1 cellular context compared by ENCODE assay signal in the genomic region with DNA sequence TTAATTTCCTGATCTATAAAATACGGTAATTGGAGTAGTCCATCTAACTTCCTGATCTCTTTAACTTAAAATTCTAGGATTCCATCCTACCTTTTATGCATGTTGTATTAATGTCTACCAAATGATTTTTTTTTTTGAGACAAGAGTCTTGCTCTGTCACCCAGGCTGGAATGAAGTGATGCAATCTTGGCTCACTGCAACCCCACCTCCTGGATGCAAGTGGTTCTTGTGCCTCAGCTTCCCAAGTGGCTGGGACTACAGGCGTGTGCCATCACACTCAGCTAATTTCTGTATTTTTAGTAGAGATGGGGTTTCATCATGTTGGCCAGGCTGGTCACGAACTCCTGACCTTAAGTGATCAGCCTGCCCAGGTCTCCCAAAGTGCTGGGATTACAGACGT.
TF ChIP-seq lines count a peak whose summit lies in the region.

No MANE protein-coding gene starts in this region.

TF ChIP-seq in IMR-90, 13 proteins besides CTCF, POLR2A, EP300 and RAD21:
- TF ChIP-seq CHD1 (IDR thresholded peaks at IDR 0.05; ENCODE audit: low read depth, low read length): no peak
- TF ChIP-seq RFX5 (IDR thresholded peaks at IDR 0.05; ENCODE audit: low read depth, low read length): no peak
- TF ChIP-seq BHLHE40 (IDR thresholded peaks at IDR 0.05; ENCODE audit: low read depth, low read length): no peak
- TF ChIP-seq CEBPB (IDR thresholded peaks at IDR 0.05; ENCODE audit: low read depth, low read length): no peak
- TF ChIP-seq MAFK (IDR thresholded peaks at IDR 0.05; ENCODE audit: low read depth, low read length): no peak
- no peak for TF ChIP-seq SMC3 (IDR thresholded peaks at IDR 0.05; ENCODE audit: low read depth, low read length)
- TF ChIP-seq, protein P1, sequence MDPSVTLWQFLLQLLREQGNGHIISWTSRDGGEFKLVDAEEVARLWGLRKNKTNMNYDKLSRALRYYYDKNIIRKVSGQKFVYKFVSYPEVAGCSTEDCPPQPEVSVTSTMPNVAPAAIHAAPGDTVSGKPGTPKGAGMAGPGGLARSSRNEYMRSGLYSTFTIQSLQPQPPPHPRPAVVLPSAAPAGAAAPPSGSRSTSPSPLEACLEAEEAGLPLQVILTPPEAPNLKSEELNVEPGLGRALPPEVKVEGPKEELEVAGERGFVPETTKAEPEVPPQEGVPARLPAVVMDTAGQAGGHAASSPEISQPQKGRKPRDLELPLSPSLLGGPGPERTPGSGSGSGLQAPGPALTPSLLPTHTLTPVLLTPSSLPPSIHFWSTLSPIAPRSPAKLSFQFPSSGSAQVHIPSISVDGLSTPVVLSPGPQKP (IDR thresholded peaks at IDR 0.05; ENCODE audit: borderline replicate concordance, low read depth, low read length): no peak
- no peak for TF ChIP-seq MAZ (IDR thresholded peaks at IDR 0.05; ENCODE audit: borderline replicate concordance, low read depth, low read length)
- TF ChIP-seq MXI1 (IDR thresholded peaks at IDR 0.05; ENCODE audit: borderline replicate concordance, low read depth, low read length): no peak
- TF ChIP-seq FOS (IDR thresholded peaks at IDR 0.05; ENCODE audit: low read depth, low read length): no peak
- TF ChIP-seq RCOR1 (IDR thresholded peaks at IDR 0.05; ENCODE audit: insufficient replicate concordance, low read length): no peak
- TF ChIP-seq, protein P2, sequence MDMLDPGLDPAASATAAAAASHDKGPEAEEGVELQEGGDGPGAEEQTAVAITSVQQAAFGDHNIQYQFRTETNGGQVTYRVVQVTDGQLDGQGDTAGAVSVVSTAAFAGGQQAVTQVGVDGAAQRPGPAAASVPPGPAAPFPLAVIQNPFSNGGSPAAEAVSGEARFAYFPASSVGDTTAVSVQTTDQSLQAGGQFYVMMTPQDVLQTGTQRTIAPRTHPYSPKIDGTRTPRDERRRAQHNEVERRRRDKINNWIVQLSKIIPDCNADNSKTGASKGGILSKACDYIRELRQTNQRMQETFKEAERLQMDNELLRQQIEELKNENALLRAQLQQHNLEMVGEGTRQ (IDR thresholded peaks at IDR 0.05; ENCODE audit: low read depth, low read length): no peak
- TF ChIP-seq NFE2L2 (IDR thresholded peaks at IDR 0.05; ENCODE audit: low read depth, low read length): no peak
